Comparison of ENCODE assay signal across 17 cellular contexts in genomic region chr6:87908978-87909802, GRCh38.
DNase-seq lines count a peak whose midpoint lies in the region; ATAC-seq and TF ChIP-seq lines count a peak whose summit lies in the region.
"Had no signal": no experiment of that assay in that cellular context is flagged by ENCODE, and none has a peak within 500 bp of the region (broad histone marks: within the 10 kb centered on the region; RNA-seq: fewer than 3 reads in every experiment).

No MANE protein-coding gene starts in this region.

- peaks cover 13 to 40% (median 32%) of the 10 kb centered on the region in 10 experiments for H3K4me1 ChIP-seq in BLaER1 treated with 17β-estradiol and CSF1 and Interleukin-3, amounts not matched to agents 10 nM and 100 nM
- no peaks in the 10 kb centered on the region; the same call in 1 of the 2 replicates for H3K4me1 ChIP-seq in HEK293 (ENCODE audit: control insufficient read depth, insufficient read depth, low read length)
- peaks cover 43% of the 10 kb centered on the region for H3K4me1 ChIP-seq in GM23338 (ENCODE audit: insufficient read depth)
- H3K4me1 ChIP-seq: body of pancreas, psoas muscle had no signal

- no peak overlapping the region for H3K9ac ChIP-seq in BLaER1 treated with 17β-estradiol and CSF1 and Interleukin-3, amounts not matched to agents 10 nM and 100 nM
- H3K9ac ChIP-seq: SK-N-SH had no signal

- POLR2A ChIA-PET in HEK293 (lab: Yijun Ruan, JAX) = no interaction called here

- H3K9me3 ChIP-seq in BLaER1 treated with 17β-estradiol and CSF1 and Interleukin-3, amounts not matched to agents 10 nM and 100 nM (replicated peaks in 1 of 11) = peaks cover 0 to 5% (median 0%) of the 10 kb centered on the region in 11 experiments; a peak in 1 of 22 replicates
- no peaks in the 10 kb centered on the region for H3K9me3 ChIP-seq in HEK293 (ENCODE audit: control insufficient read depth, insufficient read depth, low read depth, low read length)
- H3K9me3 ChIP-seq: body of pancreas, psoas muscle, SK-N-SH had no signal

- CTCF ChIA-PET in HEK293 (lab: Yijun Ruan, JAX) = interaction anchor here (1.1 to 4.4 kb wide), 2 partner anchors 20 to 76 kb away, joined by 3 to 14 read pairs; no protein-coding TSS in a partner anchor

- no peaks in the 10 kb centered on the region for H3K79me2 ChIP-seq in GM23338 (replicated peaks; ENCODE audit: insufficient read depth)

- peaks cover 4% of the 10 kb centered on the region; the same call in 1 of the 2 replicates for H3K9me2 ChIP-seq in GM23338 (ENCODE audit: insufficient read depth)
- H3K9me2 ChIP-seq: SK-N-SH had no signal

- peak overlapping the region; percentile 45 for H3K4me3 Mint-ChIP-seq in activated naive CD8-positive, alpha-beta T cell treated with anti-CD3 and anti-CD28 coated beads, Interleukin-2, amount 50 U/mL, for 24 hours
- no peak overlapping the region for H3K4me3 Mint-ChIP-seq in GM23338

- in situ Hi-C loops in G401 (cut with HindIII; ENCODE audit: low sequenced_read_pairs) = no loop called here

- H3K4me3 ChIP-seq in BLaER1 treated with 17β-estradiol and CSF1 and Interleukin-3, amounts not matched to agents 10 nM and 100 nM = no peak overlapping the region
- H3K4me3 ChIP-seq in HEK293 (ENCODE audit: low read depth, low read length) (no peak overlapping the region), GM23338 (no peak overlapping the region)
- H3K4me3 ChIP-seq: body of pancreas, psoas muscle had no signal

- no peaks in the 10 kb centered on the region for H3F3A ChIP-seq in GM23338 (replicated peaks; ENCODE audit: low read depth)

- H3K27me3 ChIP-seq in BLaER1 treated with 17β-estradiol and CSF1 and Interleukin-3, amounts not matched to agents 10 nM and 100 nM = no peaks in the 10 kb centered on the region
- no peaks in the 10 kb centered on the region for H3K27me3 ChIP-seq in GM23338 (ENCODE audit: insufficient read depth)
- H3K27me3 ChIP-seq: body of pancreas had no signal

- no peaks in the 10 kb centered on the region for H4K20me1 ChIP-seq in BLaER1 treated with 17β-estradiol and CSF1 and Interleukin-3, amounts not matched to agents 10 nM and 100 nM
- no peaks in the 10 kb centered on the region for H4K20me1 ChIP-seq in GM23338 (replicated peaks; ENCODE audit: insufficient read depth)

- no peaks in the 10 kb centered on the region for H3K36me3 Mint-ChIP-seq in activated naive CD8-positive, alpha-beta T cell treated with anti-CD3 and anti-CD28 coated beads, Interleukin-2, amount 50 U/mL, for 24 hours (ENCODE audit: low read depth)
- H3K36me3 Mint-ChIP-seq in GM23338 (ENCODE audit: low read depth) = no peaks in the 10 kb centered on the region

- no peak for DNase-seq in activated naive CD8-positive, alpha-beta T cell treated with anti-CD3 and anti-CD28 coated beads, Interleukin-2, amount 50 U/mL, for 24 hours
- DNase-seq in kidney tubule cell (ENCODE audit: low spot score) = peak; percentile 20
- no peak for DNase-seq in G401 (ENCODE audit: low spot score)
- no peak for DNase-seq in GM23338 (ENCODE audit: low spot score)
- no peak for DNase-seq in substantia nigra (lab: John Stamatoyannopoulos, UW)
- no peak for DNase-seq in NCI-H1436 treated with DMSO at 0.1 percent for 48 hours (lab: John Stamatoyannopoulos, UW)
- DNase-seq: activated effector memory CD4-positive, alpha-beta T cell treated with Interleukin-2 at 50 U/mL for 16 hours; body of pancreas; DMS53; NCI-H1930; NCI-H524; OCI-M1; psoas muscle; SK-N-SH had no signal

- peaks cover 59% of the 10 kb centered on the region for H3K4me1 Mint-ChIP-seq in activated naive CD8-positive, alpha-beta T cell treated with anti-CD3 and anti-CD28 coated beads, Interleukin-2, amount 50 U/mL, for 24 hours
- peaks cover 45% of the 10 kb centered on the region for H3K4me1 Mint-ChIP-seq in GM23338

- no peak for TF ChIP-seq CTCF in HEK293 (tag by site-specific recombination; IDR thresholded peaks at IDR 0.05)
- TF ChIP-seq CTCF in GM23338 (conservative IDR thresholded peaks at IDR 0.05; ENCODE audit: low read depth in 2 of 2) = no peak

- peak overlapping the region; percentile 85 for H3K27ac Mint-ChIP-seq in activated naive CD8-positive, alpha-beta T cell treated with anti-CD3 and anti-CD28 coated beads, Interleukin-2, amount 50 U/mL, for 24 hours
- no peak overlapping the region for H3K27ac Mint-ChIP-seq in GM23338

- H3K27ac ChIP-seq in BLaER1 treated with 17β-estradiol and CSF1 and Interleukin-3, amounts not matched to agents 10 nM and 100 nM = peak overlapping the region in 3 of 11 experiments; percentile 52 to 74 (median 59); a peak in 2 of 22 replicates
- H3K27ac ChIP-seq in HEK293 (ENCODE audit: extremely low read depth, low read depth, low read length) (no peak overlapping the region), GM23338 (ENCODE audit: low read depth) (no peak overlapping the region), substantia nigra (ENCODE audit: low read depth, low read length, poor library complexity, severe bottlenecking) (no peak overlapping the region)
- H3K27ac ChIP-seq: body of pancreas, psoas muscle had no signal

- H3K9me3 Mint-ChIP-seq in activated naive CD8-positive, alpha-beta T cell treated with anti-CD3 and anti-CD28 coated beads, Interleukin-2, amount 50 U/mL, for 24 hours = peaks cover 3% of the 10 kb centered on the region
- H3K9me3 Mint-ChIP-seq in GM23338 = no peaks in the 10 kb centered on the region

- H3K27me3 Mint-ChIP-seq in activated naive CD8-positive, alpha-beta T cell treated with anti-CD3 and anti-CD28 coated beads, Interleukin-2, amount 50 U/mL, for 24 hours = peaks cover 9% of the 10 kb centered on the region
- peaks cover 2% of the 10 kb centered on the region for H3K27me3 Mint-ChIP-seq in GM23338 (ENCODE audit: insufficient read depth, low read depth, poor library complexity)

- no peak overlapping the region for H2AFZ ChIP-seq in GM23338

- no peaks in the 10 kb centered on the region for H3K36me3 ChIP-seq in BLaER1 treated with 17β-estradiol and CSF1 and Interleukin-3, amounts not matched to agents 10 nM and 100 nM
- H3K36me3 ChIP-seq in HEK293 (ENCODE audit: control insufficient read depth in 2 of 2, insufficient read depth in 1 of 2, low read length in 2 of 2) = no peaks in the 10 kb centered on the region
- no peaks in the 10 kb centered on the region for H3K36me3 ChIP-seq in GM23338 (ENCODE audit: insufficient read depth)

- ATAC-seq in activated naive CD8-positive, alpha-beta T cell treated with anti-CD3 and anti-CD28 coated beads, Interleukin-2, amount 50 U/mL, for 24 hours = peak; percentile 34
- no peak for ATAC-seq in GM23338
- ATAC-seq: body of pancreas, left lobe of liver had no signal

- peak overlapping the region in 9 of 11 experiments; percentile 55 to 75 (median 65); a peak in 17 of 22 replicates for H3K4me2 ChIP-seq in BLaER1 treated with 17β-estradiol and CSF1 and Interleukin-3, amounts not matched to agents 10 nM and 100 nM
- H3K4me2 ChIP-seq in GM23338 = no peak overlapping the region
- H3K4me2 ChIP-seq: SK-N-SH had no signal

TF ChIP-seq in HEK293, 187 proteins besides CTCF, POLR2A, EP300 and RAD21 (continues in another document):
- TF ChIP-seq ZNF629 (tag by site-specific recombination; IDR thresholded peaks at IDR 0.05) (peak; percentile 48; the same call in 1 of the 2 replicates), ZBTB20 (tag by site-specific recombination; IDR thresholded peaks at IDR 0.05) (0 out of 2 replicates have a peak, but pooled peaks have one; percentile 15), GLIS1 (tag by site-specific recombination; IDR thresholded peaks at IDR 0.05) (no peak), ZXDB (tag by site-specific recombination; IDR thresholded peaks at IDR 0.05) (0 out of 2 replicates have a peak, but pooled peaks have one; percentile 17), ZSCAN30 (tag by site-specific recombination; IDR thresholded peaks at IDR 0.05) (peak; percentile 97), ZNF366 (tag by site-specific recombination; conservative IDR thresholded peaks at IDR 0.05) (no peak), MYNN (tag by site-specific recombination; IDR thresholded peaks at IDR 0.05; ENCODE audit: borderline replicate concordance) (no peak)
- TF ChIP-seq, protein P1, sequence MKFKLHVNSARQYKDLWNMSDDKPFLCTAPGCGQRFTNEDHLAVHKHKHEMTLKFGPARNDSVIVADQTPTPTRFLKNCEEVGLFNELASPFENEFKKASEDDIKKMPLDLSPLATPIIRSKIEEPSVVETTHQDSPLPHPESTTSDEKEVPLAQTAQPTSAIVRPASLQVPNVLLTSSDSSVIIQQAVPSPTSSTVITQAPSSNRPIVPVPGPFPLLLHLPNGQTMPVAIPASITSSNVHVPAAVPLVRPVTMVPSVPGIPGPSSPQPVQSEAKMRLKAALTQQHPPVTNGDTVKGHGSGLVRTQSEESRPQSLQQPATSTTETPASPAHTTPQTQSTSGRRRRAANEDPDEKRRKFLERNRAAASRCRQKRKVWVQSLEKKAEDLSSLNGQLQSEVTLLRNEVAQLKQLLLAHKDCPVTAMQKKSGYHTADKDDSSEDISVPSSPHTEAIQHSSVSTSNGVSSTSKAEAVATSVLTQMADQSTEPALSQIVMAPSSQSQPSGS (tag by site-specific recombination; IDR thresholded peaks at IDR 0.05; ENCODE audit: low read depth) = peak; percentile 28; the same call in 1 of the 2 replicates

TF ChIP-seq in GM23338, 12 proteins besides CTCF, POLR2A, EP300 and RAD21:
- TF ChIP-seq POLR2AphosphoS5 (IDR thresholded peaks at IDR 0.05; ENCODE audit: low read depth) (no peak), NANOG (IDR thresholded peaks at IDR 0.05; ENCODE audit: borderline replicate concordance) (no peak)
